In the genomic region with DNA sequence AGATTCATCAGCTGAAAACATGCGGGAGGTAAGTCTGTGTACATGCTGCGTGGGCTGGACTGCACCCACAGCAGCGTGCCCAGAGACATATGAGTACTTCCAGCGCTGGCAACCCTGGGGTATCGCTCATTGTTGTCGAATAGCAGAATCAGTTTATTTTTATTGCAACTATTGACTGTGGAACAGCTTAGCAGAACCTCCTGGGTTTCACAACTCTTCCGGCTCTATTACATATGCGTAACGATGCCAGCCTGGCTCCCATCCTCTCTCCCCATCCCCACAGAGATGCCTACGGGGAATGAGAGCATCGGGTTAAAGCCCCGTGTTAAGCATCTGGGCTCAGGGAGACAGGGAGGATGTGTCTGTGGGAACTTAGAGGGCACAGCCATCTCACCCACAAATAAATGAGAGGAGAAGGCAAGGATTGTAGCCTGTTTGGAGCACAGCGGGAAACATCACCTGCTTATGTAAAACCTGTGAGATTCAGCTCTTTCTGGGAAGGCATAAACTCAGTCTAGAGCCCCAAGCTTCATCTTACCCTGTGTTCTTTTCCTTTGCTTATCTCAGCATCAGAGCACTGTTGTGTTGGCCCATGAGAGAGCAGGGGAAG, we compare ENCODE assay signal across 17 cellular contexts.
DNase-seq lines count a peak whose midpoint lies in the region; ATAC-seq and TF ChIP-seq lines count a peak whose summit lies in the region.
"Had no signal": no experiment of that assay in that cellular context is flagged by ENCODE, and none has a peak within 500 bp of the region (broad histone marks: within the 10 kb centered on the region; RNA-seq: fewer than 3 reads in every experiment).

No MANE protein-coding gene starts in this region.

- H3K4me3 Mint-ChIP-seq in CD4-positive, CD25-positive, alpha-beta regulatory T cell, result no peak overlapping the region
- H3K4me3 Mint-ChIP-seq in nephron progenitor cell, result no peak overlapping the region
- H3K4me3 Mint-ChIP-seq: activated CD4-positive, alpha-beta T cell treated with anti-CD3 and anti-CD28 coated beads, Interleukin-2, amount 10 ng/mL, durations not matched to agents 24 days and 14 days; CD4-positive, alpha-beta T cell; central memory CD8-positive, alpha-beta T cell had no signal

- H3K9me3 ChIP-seq in CD4-positive, CD25-positive, alpha-beta regulatory T cell (ENCODE audit: control insufficient read depth in 2 of 2, low read length in 2 of 2), result no peaks in the 10 kb centered on the region

- peaks cover 0 to 2% (median 0%) of the 10 kb centered on the region in 7 donors for H3K9me3 Mint-ChIP-seq in CD4-positive, CD25-positive, alpha-beta regulatory T cell
- no peaks in the 10 kb centered on the region for H3K9me3 Mint-ChIP-seq in nephron progenitor cell
- H3K9me3 Mint-ChIP-seq: activated CD4-positive, alpha-beta T cell treated with anti-CD3 and anti-CD28 coated beads, Interleukin-2, amount 10 ng/mL, durations not matched to agents 24 days and 14 days; activated naive CD4-positive, alpha-beta T cell treated with anti-CD3 and anti-CD28 coated beads, Interleukin-2, amount 50 U/mL, for 72 hours; CD4-positive, alpha-beta T cell; central memory CD8-positive, alpha-beta T cell had no signal

- no peak overlapping the region for H3K4me3 ChIP-seq in CD4-positive, CD25-positive, alpha-beta regulatory T cell (ENCODE audit: low read depth, low read length)
- H3K4me3 ChIP-seq in NB4 (ENCODE audit: low read depth, low read length) (no peak overlapping the region), dorsolateral prefrontal cortex (no peak overlapping the region)

- H3K27ac ChIP-seq in CD4-positive, CD25-positive, alpha-beta regulatory T cell (ENCODE audit: insufficient read depth, low read length, poor library complexity, severe bottlenecking), result no peak overlapping the region
- peak overlapping the region in 48 of 59 donors; percentile 3 to 79 (median 52) for H3K27ac ChIP-seq in dorsolateral prefrontal cortex

- H3K27me3 ChIP-seq in CD4-positive, CD25-positive, alpha-beta regulatory T cell (ENCODE audit: control insufficient read depth, insufficient read depth, low read length), result peaks cover 8% of the 10 kb centered on the region
- H3K27me3 ChIP-seq in dorsolateral prefrontal cortex, result no peaks in the 10 kb centered on the region

- H3K36me3 ChIP-seq in CD4-positive, CD25-positive, alpha-beta regulatory T cell (ENCODE audit: control insufficient read depth, insufficient read depth, low read length), result no peaks in the 10 kb centered on the region

- no peaks in the 10 kb centered on the region for H3K36me3 Mint-ChIP-seq in CD4-positive, CD25-positive, alpha-beta regulatory T cell
- H3K36me3 Mint-ChIP-seq in nephron progenitor cell (ENCODE audit: low read depth), result no peaks in the 10 kb centered on the region
- H3K36me3 Mint-ChIP-seq: activated naive CD4-positive, alpha-beta T cell treated with anti-CD3 and anti-CD28 coated beads, Interleukin-2, amount 50 U/mL, for 72 hours had no signal

- no peaks in the 10 kb centered on the region for H3K4me1 Mint-ChIP-seq in CD4-positive, CD25-positive, alpha-beta regulatory T cell
- peaks cover 82% of the 10 kb centered on the region for H3K4me1 Mint-ChIP-seq in nephron progenitor cell
- H3K4me1 Mint-ChIP-seq: activated CD4-positive, alpha-beta T cell treated with anti-CD3 and anti-CD28 coated beads, Interleukin-2, amount 10 ng/mL, durations not matched to agents 24 days and 14 days; central memory CD8-positive, alpha-beta T cell had no signal

- intact Hi-C loops in dorsolateral prefrontal cortex (cut with DNase I), result loop anchor here (5.0 to 10.0 kb wide), 2 partner anchors 82 to 130 kb away; no protein-coding TSS in a partner anchor

- DNase-seq in CD4-positive, CD25-positive, alpha-beta regulatory T cell, result no peak
- peak; percentile 12 for DNase-seq in NB4 (ENCODE audit: low read depth)
- peak in 3 of 10 donors; percentile 30 to 58 (median 31) for DNase-seq in dorsolateral prefrontal cortex
- DNase-seq in nephron progenitor cell, result no peak
- no peak for DNase-seq in GM20000 (ENCODE audit: low spot score)
- no peak for DNase-seq in NCI-H2107 treated with DMSO at 0.1 percent for 48 hours (lab: John Stamatoyannopoulos, UW; ENCODE audit: unreplicated experiment)
- no peak for DNase-seq in activated naive CD4-positive, alpha-beta T cell treated with Interleukin-2 at 50 U/mL for 16 hours
- DNase-seq: activated CD4-positive, alpha-beta T cell treated with anti-CD3 and anti-CD28 coated beads, Interleukin-2, amount 10 ng/mL, durations not matched to agents 24 days and 14 days; CD4-positive, alpha-beta T cell; MM.1S; NCI-H146; SHP77; substantia nigra; T-helper 1 cell had no signal

- H3K27ac Mint-ChIP-seq in CD4-positive, CD25-positive, alpha-beta regulatory T cell, result peak overlapping the region in 2 of 3 donors; percentile 14 to 62
- peak overlapping the region; percentile 33 for H3K27ac Mint-ChIP-seq in nephron progenitor cell
- H3K27ac Mint-ChIP-seq: activated CD4-positive, alpha-beta T cell treated with anti-CD3 and anti-CD28 coated beads, Interleukin-2, amount 10 ng/mL, durations not matched to agents 24 days and 14 days; CD4-positive, alpha-beta T cell had no signal

- H3K4me1 ChIP-seq in CD4-positive, CD25-positive, alpha-beta regulatory T cell (ENCODE audit: control insufficient read depth, insufficient read depth, low read length, poor library complexity, severe bottlenecking), result no peaks in the 10 kb centered on the region

- TF ChIP-seq POLR2A in NB4 (IDR thresholded peaks at IDR 0.05; ENCODE audit: extremely low read depth, insufficient read length), result no peak

- TF ChIP-seq CTCF in NB4 (IDR thresholded peaks at IDR 0.05; ENCODE audit: low read depth, low read length) (no peak), dorsolateral prefrontal cortex (IDR thresholded peaks at IDR 0.05 in 54 of 56, conservative IDR thresholded peaks at IDR 0.05 in 2 of 56; ENCODE audit: low read depth in 1 of 56, partially characterized antibody in 56 of 56) (no peak), nephron progenitor cell (IDR thresholded peaks at IDR 0.05) (no peak), GM20000 (IDR thresholded peaks at IDR 0.05; ENCODE audit: extremely low read depth, missing control alignments) (no peak)

- ATAC-seq in CD4-positive, CD25-positive, alpha-beta regulatory T cell (ENCODE audit: low read depth in 2 of 2), result no peak
- ATAC-seq: activated naive CD4-positive, alpha-beta T cell treated with anti-CD3 and anti-CD28 coated beads, Interleukin-2, amount 50 U/mL, for 72 hours; HCT116 had no signal

- H3K27me3 Mint-ChIP-seq in CD4-positive, CD25-positive, alpha-beta regulatory T cell, result peaks cover 38% of the 10 kb centered on the region
- no peaks in the 10 kb centered on the region for H3K27me3 Mint-ChIP-seq in nephron progenitor cell (ENCODE audit: low read depth, poor library complexity)
